In genomic region chr2:197090713-197091367, GRCh38 we compare ENCODE assay signal across 17 cellular contexts.
DNase-seq lines count a peak whose midpoint lies in the region; ATAC-seq and TF ChIP-seq lines count a peak whose summit lies in the region.
"Had no signal": no experiment of that assay in that cellular context is flagged by ENCODE, and none has a peak within 500 bp of the region (broad histone marks: within the 10 kb centered on the region; RNA-seq: fewer than 3 reads in every experiment).

No MANE protein-coding gene starts in this region.

- no peaks in the 10 kb centered on the region for H3K36me3 ChIP-seq in BE2C
- H3K36me3 ChIP-seq in mesendoderm (ENCODE audit: control insufficient read depth, insufficient read depth, low read length) = no peaks in the 10 kb centered on the region
- H3K36me3 ChIP-seq: gastrocnemius medialis, Peyer's patch had no signal

- ATAC-seq in SK-N-SH treated with all-trans-retinoic acid at 6 μM for 48 hours (no peak; the same call in 2 of the 3 replicates), HG02798 (IDR thresholded peaks at IDR 0.05; ENCODE audit: poor library complexity, unreplicated experiment) (no peak), GM21825 (IDR thresholded peaks at IDR 0.05; ENCODE audit: unreplicated experiment) (no peak), GM21381 (IDR thresholded peaks at IDR 0.05; ENCODE audit: unreplicated experiment) (no peak)
- ATAC-seq: gastrocnemius medialis had no signal

- H3K27me3 ChIP-seq in BE2C = no peaks in the 10 kb centered on the region
- H3K27me3 ChIP-seq in mesendoderm (ENCODE audit: insufficient read depth, low read length, poor library complexity) = peaks cover 2% of the 10 kb centered on the region
- H3K27me3 ChIP-seq: gastrocnemius medialis, stomach had no signal

- no peak overlapping the region for H3K23ac ChIP-seq in mesendoderm (ENCODE audit: low read length)

- H3K4me3 ChIP-seq in BE2C (ENCODE audit: low read depth, low read length) = 0 out of 2 replicates have a peak overlapping the region, but pooled peaks have one; percentile 1
- H3K4me3 ChIP-seq in mesendoderm (ENCODE audit: low read length) = no peak overlapping the region
- H3K4me3 ChIP-seq: gastrocnemius medialis, Peyer's patch, stomach had no signal

- peaks cover 41% of the 10 kb centered on the region for H3K4me1 ChIP-seq in BE2C
- H3K4me1 ChIP-seq in mesendoderm (ENCODE audit: control insufficient read depth, low read depth, low read length) = no peaks in the 10 kb centered on the region
- H3K4me1 ChIP-seq: gastrocnemius medialis, Peyer's patch had no signal

- no peak overlapping the region for H2BK120ac ChIP-seq in mesendoderm (ENCODE audit: low read depth, low read length)

- no peak overlapping the region for H3K4ac ChIP-seq in mesendoderm (ENCODE audit: low read depth, low read length)

- no peak overlapping the region for H3K9ac ChIP-seq in mesendoderm (ENCODE audit: low read length)

- DNase-seq in BE2C = peak; percentile 73
- DNase-seq in ELF-1 (ENCODE audit: low read depth, low spot score) = peak; percentile 85
- peak; percentile 23 for DNase-seq in mesendoderm
- no peak for DNase-seq in GOT3 (lab: John Stamatoyannopoulos, UW)
- DNase-seq: activated CD4-positive, alpha-beta T cell treated with anti-CD3 and anti-CD28 coated beads, Interleukin-2, amount 50 U/mL, for 48 hours; activated effector memory CD4-positive, alpha-beta T cell treated with anti-CD3 and anti-CD28 coated beads, Interleukin-2, amount 50 U/mL, for 16 hours; gastrocnemius medialis; NCI-H345; Peyer's patch; retina; stimulated activated CD4-positive, alpha-beta T cell treated with anti-CD3 and anti-CD28 coated beads, Interleukin-4, amount 100 ng/mL, for 4 hours; stomach; T1000 had no signal

- no peak overlapping the region for H4K5ac ChIP-seq in mesendoderm (ENCODE audit: low read length)

- H3K79me2 ChIP-seq in mesendoderm (ENCODE audit: control insufficient read depth, insufficient read depth, low read length) = no peaks in the 10 kb centered on the region

- H3K56ac ChIP-seq in mesendoderm (ENCODE audit: low read length) = no peak overlapping the region

- H4K8ac ChIP-seq in mesendoderm (ENCODE audit: low read depth, low read length) = no peak overlapping the region

- H2AK5ac ChIP-seq in mesendoderm (ENCODE audit: low read length) = no peak overlapping the region

- no peaks in the 10 kb centered on the region for H3K9me3 ChIP-seq in BE2C
- H3K9me3 ChIP-seq: gastrocnemius medialis, Peyer's patch, stomach had no signal

- H2BK15ac ChIP-seq in mesendoderm (replicated peaks; ENCODE audit: low read depth) = no peak overlapping the region

- no CpG with 5 or more reads among the region's 10 CpGs for WGBS in mesendoderm (ENCODE audit: extremely low coverage, insufficient coverage, low lambda C conversion rate)

- H3K27ac ChIP-seq in mesendoderm (ENCODE audit: low read depth, low read length) = no peak overlapping the region
- H3K27ac ChIP-seq: gastrocnemius medialis, Peyer's patch, stomach had no signal

- H2BK5ac ChIP-seq in mesendoderm (ENCODE audit: low read length) = no peak overlapping the region

- no peak overlapping the region for H3K4me2 ChIP-seq in mesendoderm (ENCODE audit: low read length)

- no peak for TF ChIP-seq CTCF in BE2C (IDR thresholded peaks at IDR 0.05; ENCODE audit: low read depth, low read length)

- no peak overlapping the region for H3K18ac ChIP-seq in mesendoderm (ENCODE audit: low read length)

- H3K79me1 ChIP-seq in mesendoderm (ENCODE audit: low read length) = no peaks in the 10 kb centered on the region

TF ChIP-seq in SK-N-SH treated with all-trans-retinoic acid at 6 μM for 48 hours, 23 proteins besides CTCF, POLR2A, EP300 and RAD21:
- TF ChIP-seq ZC3H10 (CRISPR knock-in tag; IDR thresholded peaks at IDR 0.05) (no peak), ZFP3 (CRISPR knock-in tag; IDR thresholded peaks at IDR 0.05) (no peak), GLIS3 (CRISPR knock-in tag; IDR thresholded peaks at IDR 0.05) (no peak), ISL1 (CRISPR knock-in tag; IDR thresholded peaks at IDR 0.05) (no peak), TCF4 (CRISPR knock-in tag; IDR thresholded peaks at IDR 0.05; ENCODE audit: borderline replicate concordance) (peak; percentile 43; the same call in 1 of the 2 replicates), TSHZ2 (CRISPR knock-in tag; IDR thresholded peaks at IDR 0.05) (0 out of 2 replicates have a peak, but pooled peaks have one; percentile 20), OSR1 (CRISPR knock-in tag; IDR thresholded peaks at IDR 0.05) (no peak), ZNF70 (CRISPR knock-in tag; IDR thresholded peaks at IDR 0.05) (peak; percentile 9; the same call in 1 of the 2 replicates)
